30 cellular contexts compared by ENCODE assay signal in genomic region chr1:70336050-70336449, GRCh38.
"Had no signal": no experiment of that assay in that cellular context is flagged by ENCODE, and none has a peak within 500 bp of the region (broad histone marks: within the 10 kb centered on the region; RNA-seq: fewer than 3 reads in every experiment).

No MANE protein-coding gene starts in this region.

- H3K4me1 ChIP-seq: parathyroid adenoma, suprapubic skin, testis had no signal

- H3K9me3 ChIP-seq: neutrophil, psoas muscle, spleen, suprapubic skin, testis, tibial artery, transverse colon, upper lobe of left lung, vagina had no signal

- FAIRE-seq: urothelium cell line had no signal

- DNase-seq: naive thymus-derived CD8-positive, alpha-beta T cell; nephron progenitor cell; nucleus accumbens; posterior cingulate gyrus; psoas muscle; right cardiac atrium; spleen; stimulated activated CD4-positive, alpha-beta T cell treated with anti-CD3 and anti-CD28 coated beads, Interleukin-12 subunit alpha, Interleukin-12 subunit beta, amount 100 ng/mL, for 4 hours; stimulated activated CD4-positive, alpha-beta T cell treated with anti-CD3 and anti-CD28 coated beads, Interleukin-1b, Interleukin-23, amount 100 ng/mL, for 48 hours; stimulated activated CD4-positive, alpha-beta T cell treated with anti-CD3 and anti-CD28 coated beads, Interleukin-4, amount 100 ng/mL, for 1 hour; stimulated activated CD4-positive, alpha-beta T cell treated with anti-CD3 and anti-CD28 coated beads, Interleukin-4, amount 100 ng/mL, for 4 hours; stimulated activated CD8-positive, alpha-beta memory T cell treated with anti-CD3 and anti-CD28 coated beads, Interleukin-4, amount 100 ng/mL, for 48 hours; stimulated activated naive CD4-positive, alpha-beta T cell; stimulated activated naive CD8-positive, alpha-beta T cell treated with anti-CD3 and anti-CD28 coated beads, Interleukin-15, amount 100 ng/mL, for 72 hours; stimulated activated naive CD8-positive, alpha-beta T cell treated with anti-CD3 and anti-CD28 coated beads, Interleukin-15, Interleukin-2, amounts not matched to agents 100 U/mL and 50 U/mL, for 24 hours; substantia nigra; testis; tibial artery; transverse colon; upper lobe of left lung had no signal

- H3K27ac ChIP-seq: neutrophil, parathyroid adenoma, psoas muscle, skin epidermis, spleen, suprapubic skin, testis, tibial artery, transverse colon, upper lobe of left lung, vagina had no signal

- ATAC-seq: naive thymus-derived CD8-positive, alpha-beta T cell; natural killer cell treated with Interleukin-12 subunit alpha and Interleukin-12 subunit beta and Interleukin-15 and Interleukin-18, amount 100 ng/mL, for 72 hours; psoas muscle; right cardiac atrium; sciatic nerve; stimulated activated memory B cell treated with anti-CD40 and anti-IgM and Interleukin-4, amounts not matched to agents 10 μg/mL and 1 μg/mL and 100 μg/mL, for 72 hours; stimulated activated naive CD8-positive, alpha-beta T cell treated with anti-CD3 and anti-CD28 coated beads, Interleukin-15, amount 100 ng/mL, for 72 hours; stimulated activated naive CD8-positive, alpha-beta T cell treated with anti-CD3 and anti-CD28 coated beads, Interleukin-15, Interleukin-2, amounts not matched to agents 100 U/mL and 50 U/mL, for 24 hours had no signal

- H3K4me2 ChIP-seq: smooth muscle cell had no signal

- H3K9ac ChIP-seq: parathyroid adenoma had no signal

- H3K4me3 ChIP-seq: psoas muscle, skin epidermis, smooth muscle cell, spleen, suprapubic skin, testis, tibial artery, transverse colon, upper lobe of left lung, vagina had no signal

- H3K36me3 ChIP-seq: neutrophil, vagina had no signal

- H3K27me3 ChIP-seq: neutrophil, spleen, suprapubic skin, testis, tibial artery, transverse colon, upper lobe of left lung, vagina had no signal

- H2AFZ ChIP-seq: parathyroid adenoma had no signal

- H3K79me2 ChIP-seq: parathyroid adenoma had no signal
